In genomic region chr15:30696439-30697314, GRCh38 we compare ENCODE assay signal across 8 cellular contexts.
A peak's percentile ranks its signal among the peaks of the same experiment; 100 is the strongest.
DNase-seq lines count a peak whose midpoint lies in the region; ATAC-seq, FAIRE-seq and TF ChIP-seq lines count a peak whose summit lies in the region.
"Not testable (repeated sequence)": the region's sequence is repeated elsewhere in the genome, so short reads cannot be mapped to it uniquely, and the experiment has no call there.

No MANE protein-coding gene starts in this region.

- H3K9me3 Mint-ChIP-seq in activated T-helper 2 cell treated with anti-CD3 and anti-CD28 coated beads, Interferon-gamma antibody, Interleukin-2, Interleukin-4, amounts not matched to agents 10 μg/mL and 5 μg/mL and 100 μg/mL, durations not matched to agents 14 hours and 24 hours and 36 hours; stimulated activated memory B cell treated with anti-CD40 and anti-IgM and Interleukin-4, amounts not matched to agents 10 μg/mL and 1 μg/mL and 100 μg/mL, for 72 hours: not testable (repeated sequence)

- peak; percentile 98 for FAIRE-seq in GM12891 (lab: Jason Lieb, UNC)

- CTCF ChIA-PET in OCI-LY7 (lab: Charles Lee; ENCODE audit: unreplicated experiment), result not testable (repeated sequence)

- POLR2A ChIA-PET in OCI-LY7 (lab: Charles Lee), result not testable (repeated sequence)

- H3K4me3 ChIP-seq in OCI-LY7 (ENCODE audit: low read depth, low read length, poor library complexity, severe bottlenecking), result not testable (repeated sequence)

- not testable (repeated sequence) for H3K36me3 Mint-ChIP-seq in activated T-helper 2 cell treated with anti-CD3 and anti-CD28 coated beads, Interferon-gamma antibody, Interleukin-2, Interleukin-4, amounts not matched to agents 10 μg/mL and 5 μg/mL and 100 μg/mL, durations not matched to agents 14 hours and 24 hours and 36 hours (ENCODE audit: low read depth); stimulated activated memory B cell treated with anti-CD40 and anti-IgM and Interleukin-4, amounts not matched to agents 10 μg/mL and 1 μg/mL and 100 μg/mL, for 72 hours

- H3K9me3 ChIP-seq in OCI-LY7 (ENCODE audit: low read length), result not testable (repeated sequence)

- TF ChIP-seq POLR2A in GM12891 (IDR thresholded peaks at IDR 0.05; ENCODE audit: low read depth, low read length), result not testable (repeated sequence)

- not testable (repeated sequence) for H3K9me2 ChIP-seq in OCI-LY7 (ENCODE audit: insufficient read depth, low read length)

- H3K4me1 Mint-ChIP-seq in activated T-helper 2 cell treated with anti-CD3 and anti-CD28 coated beads, Interferon-gamma antibody, Interleukin-2, Interleukin-4, amounts not matched to agents 10 μg/mL and 5 μg/mL and 100 μg/mL, durations not matched to agents 14 hours and 24 hours and 36 hours (ENCODE audit: low read depth); stimulated activated memory B cell treated with anti-CD40 and anti-IgM and Interleukin-4, amounts not matched to agents 10 μg/mL and 1 μg/mL and 100 μg/mL, for 72 hours: not testable (repeated sequence)

- not testable (repeated sequence) for H3K4me3 Mint-ChIP-seq in activated T-helper 2 cell treated with anti-CD3 and anti-CD28 coated beads, Interferon-gamma antibody, Interleukin-2, Interleukin-4, amounts not matched to agents 10 μg/mL and 5 μg/mL and 100 μg/mL, durations not matched to agents 14 hours and 24 hours and 36 hours (ENCODE audit: low read depth)
- peak overlapping the region; percentile 46 for H3K4me3 Mint-ChIP-seq in stimulated activated memory B cell treated with anti-CD40 and anti-IgM and Interleukin-4, amounts not matched to agents 10 μg/mL and 1 μg/mL and 100 μg/mL, for 72 hours

- TF ChIP-seq CTCF in OCI-LY7 (conservative IDR thresholded peaks at IDR 0.05; ENCODE audit: low read length), result not testable (repeated sequence)

- not testable (repeated sequence) for H3K79me2 ChIP-seq in OCI-LY7 (ENCODE audit: insufficient read depth, low read depth, low read length)

- not testable (repeated sequence) for BruUV-seq in OCI-LY7 (replicated peaks; lab: Mats Ljungman, UMichigan)

- not testable (repeated sequence) for H2AFZ ChIP-seq in OCI-LY7 (ENCODE audit: low read length)

- not testable (repeated sequence) for H3K36me3 ChIP-seq in OCI-LY7 (ENCODE audit: insufficient read depth, low read length)

- H3K27ac ChIP-seq in OCI-LY7 (ENCODE audit: low read depth, low read length, poor library complexity, severe bottlenecking), result peak overlapping the region; percentile 40

- H3K27me3 Mint-ChIP-seq in activated T-helper 2 cell treated with anti-CD3 and anti-CD28 coated beads, Interferon-gamma antibody, Interleukin-2, Interleukin-4, amounts not matched to agents 10 μg/mL and 5 μg/mL and 100 μg/mL, durations not matched to agents 14 hours and 24 hours and 36 hours (ENCODE audit: low read depth); stimulated activated memory B cell treated with anti-CD40 and anti-IgM and Interleukin-4, amounts not matched to agents 10 μg/mL and 1 μg/mL and 100 μg/mL, for 72 hours: not testable (repeated sequence)

- peaks cover 29% of the 10 kb centered on the region for H3K4me1 ChIP-seq in OCI-LY7 (ENCODE audit: insufficient read depth, low read length, poor library complexity, severe bottlenecking)

- peak overlapping the region; percentile 88 for H3K27ac Mint-ChIP-seq in activated T-helper 2 cell treated with anti-CD3 and anti-CD28 coated beads, Interferon-gamma antibody, Interleukin-2, Interleukin-4, amounts not matched to agents 10 μg/mL and 5 μg/mL and 100 μg/mL, durations not matched to agents 14 hours and 24 hours and 36 hours
- H3K27ac Mint-ChIP-seq in stimulated activated memory B cell treated with anti-CD40 and anti-IgM and Interleukin-4, amounts not matched to agents 10 μg/mL and 1 μg/mL and 100 μg/mL, for 72 hours, result peak overlapping the region; percentile 73

- not testable (repeated sequence) for DNase-seq in GM12891 (ENCODE audit: insufficient read length, low spot score); OCI-LY7 (ENCODE audit: low spot score); activated T-helper 2 cell treated with anti-CD3 and anti-CD28 coated beads, Interferon-gamma antibody, Interleukin-2, Interleukin-4, amounts not matched to agents 10 μg/mL and 5 μg/mL and 100 μg/mL, durations not matched to agents 14 hours and 24 hours and 36 hours (ENCODE audit: low spot score)

- ATAC-seq in GM19043 (IDR thresholded peaks at IDR 0.05; ENCODE audit: low read depth, unreplicated experiment) (peak; percentile 71), GM21529 (IDR thresholded peaks at IDR 0.05; ENCODE audit: unreplicated experiment) (peak; percentile 72), HG02885 (IDR thresholded peaks at IDR 0.05; ENCODE audit: poor library complexity, unreplicated experiment) (peak; percentile 83), HG03354 (IDR thresholded peaks at IDR 0.05; ENCODE audit: poor library complexity, severe bottlenecking, unreplicated experiment) (peak; percentile 75)
- peak; percentile 90 for ATAC-seq in stimulated activated memory B cell treated with anti-CD40 and anti-IgM and Interleukin-4, amounts not matched to agents 10 μg/mL and 1 μg/mL and 100 μg/mL, for 72 hours

- H3K4me2 ChIP-seq in OCI-LY7 (ENCODE audit: low read length), result peak overlapping the region; percentile 29; the same call in 1 of the 2 replicates

- H4K20me1 ChIP-seq in OCI-LY7 (ENCODE audit: insufficient read depth, low read length), result not testable (repeated sequence)

- intact Hi-C loops in OCI-LY7 (cut with micrococcal nuclease; ENCODE audit: unreplicated experiment); activated T-helper 2 cell treated with anti-CD3 and anti-CD28 coated beads, Interferon-gamma antibody, Interleukin-2, Interleukin-4, amounts not matched to agents 10 μg/mL and 5 μg/mL and 100 μg/mL, durations not matched to agents 14 hours and 24 hours and 36 hours (cut with micrococcal nuclease): not testable (repeated sequence)
